Comparison of ENCODE assay signal across 17 cellular contexts in genomic region chr4:16464651-16465050, GRCh38.
DNase-seq lines count a peak whose midpoint lies in the region; ATAC-seq, FAIRE-seq and TF ChIP-seq lines count a peak whose summit lies in the region.
"Had no signal": no experiment of that assay in that cellular context is flagged by ENCODE, and none has a peak within 500 bp of the region (broad histone marks: within the 10 kb centered on the region; RNA-seq: fewer than 3 reads in every experiment).

No MANE protein-coding gene starts in this region.

- H3K79me2 ChIP-seq in astrocyte (ENCODE audit: insufficient read depth, low read length): no peaks in the 10 kb centered on the region

- H3K9me3 Mint-ChIP-seq in astrocyte (ENCODE audit: unreplicated experiment): peaks cover 2% of the 10 kb centered on the region
- no peaks in the 10 kb centered on the region for H3K9me3 Mint-ChIP-seq in type B pancreatic cell
- H3K9me3 Mint-ChIP-seq: HFFc6 had no signal

- no peak for TF ChIP-seq EP300 in ovary (IDR thresholded peaks at IDR 0.05)

- WGBS in ovary, 3 donors: 75 to 84% (median 82%) methylated on average over 2 of the region's 2 CpGs

- H2AFZ ChIP-seq in astrocyte (ENCODE audit: low read depth, low read length): no peak overlapping the region

- DNase-seq in astrocyte (ENCODE audit: low read depth) (peak; percentile 26), fibroblast of pulmonary artery (ENCODE audit: low read depth) (peak; percentile 29), kidney tubule cell (ENCODE audit: low spot score) (peak; percentile 61), type B pancreatic cell (ENCODE audit: extremely low spot score, unreplicated experiment) (no peak), ovary (no peak)
- DNase-seq: BE2C; CD4-positive, alpha-beta memory T cell; DMS79; HCEC 1CT; HFFc6; IMR-90 had no signal

- no peaks in the 10 kb centered on the region for H3K4me1 ChIP-seq in astrocyte (ENCODE audit: insufficient read depth, low read length)
- H3K4me1 ChIP-seq in ovary (ENCODE audit: insufficient read depth): no peaks in the 10 kb centered on the region
- H3K4me1 ChIP-seq: A549, BE2C had no signal

- no peaks in the 10 kb centered on the region for H3K36me3 Mint-ChIP-seq in astrocyte (ENCODE audit: low read depth, unreplicated experiment)
- no peaks in the 10 kb centered on the region for H3K36me3 Mint-ChIP-seq in type B pancreatic cell
- H3K36me3 Mint-ChIP-seq: CD4-positive, alpha-beta memory T cell had no signal

- peaks cover 7% of the 10 kb centered on the region for H3K27me3 Mint-ChIP-seq in astrocyte (ENCODE audit: low read depth, unreplicated experiment)
- no peaks in the 10 kb centered on the region for H3K27me3 Mint-ChIP-seq in type B pancreatic cell

- TF ChIP-seq CTCF in astrocyte (IDR thresholded peaks at IDR 0.05; ENCODE audit: insufficient read depth, low read depth, low read length): no peak
- TF ChIP-seq CTCF in fibroblast of pulmonary artery (IDR thresholded peaks at IDR 0.05; ENCODE audit: low read length, missing control alignments): no peak
- no peak for TF ChIP-seq CTCF in type B pancreatic cell (conservative IDR thresholded peaks at IDR 0.05)
- no peak for TF ChIP-seq CTCF in ovary (IDR thresholded peaks at IDR 0.05)

- no peak overlapping the region for H3K27ac Mint-ChIP-seq in astrocyte (ENCODE audit: unreplicated experiment)
- H3K27ac Mint-ChIP-seq in type B pancreatic cell: peak overlapping the region; percentile 13
- H3K27ac Mint-ChIP-seq: CD4-positive, alpha-beta memory T cell; HFFc6 had no signal

- H3K4me1 Mint-ChIP-seq in astrocyte (ENCODE audit: low read depth, unreplicated experiment) (no peaks in the 10 kb centered on the region), type B pancreatic cell (ENCODE audit: unreplicated experiment) (peaks cover 4% of the 10 kb centered on the region)
- H3K4me1 Mint-ChIP-seq: CD4-positive, alpha-beta memory T cell had no signal

- no peaks in the 10 kb centered on the region for H3K27me3 ChIP-seq in astrocyte (ENCODE audit: insufficient read depth, low read length)
- H3K27me3 ChIP-seq in ovary: no peaks in the 10 kb centered on the region
- H3K27me3 ChIP-seq: BE2C had no signal

- H3K9me3 ChIP-seq in astrocyte (ENCODE audit: insufficient read depth, low read depth, low read length) (no peaks in the 10 kb centered on the region), ovary (no peaks in the 10 kb centered on the region)
- H3K9me3 ChIP-seq: A549 had no signal

- H3K4me3 ChIP-seq in astrocyte (ENCODE audit: insufficient read depth, low read depth, low read length) (no peak overlapping the region), fibroblast of pulmonary artery (replicated peaks; ENCODE audit: low read depth, low read length) (no peak overlapping the region), ovary (no peak overlapping the region)
- H3K4me3 ChIP-seq: A549, GM12878 had no signal

- no peak for FAIRE-seq in astrocyte (lab: Jason Lieb, UNC)
- FAIRE-seq: A549, GM12878, GM18507 had no signal

- intact Hi-C loops in ovary (cut with DNase I): no loop called here

- H3K4me2 ChIP-seq in astrocyte (ENCODE audit: low read length): no peak overlapping the region
- H3K4me2 ChIP-seq: A549 had no signal

- no peaks in the 10 kb centered on the region for H4K20me1 ChIP-seq in astrocyte (ENCODE audit: insufficient read depth, low read length)

- ATAC-seq in HG03175 (IDR thresholded peaks at IDR 0.05; ENCODE audit: unreplicated experiment): no peak
- ATAC-seq in GM21786 (IDR thresholded peaks at IDR 0.05; ENCODE audit: unreplicated experiment): no peak
- ATAC-seq: A549, GM12878 had no signal

- no peak for TF ChIP-seq POLR2A in ovary (IDR thresholded peaks at IDR 0.05)

- H3K27ac ChIP-seq in astrocyte (ENCODE audit: low read depth, low read length): no peak overlapping the region
- no peak overlapping the region for H3K27ac ChIP-seq in ovary
- H3K27ac ChIP-seq: A549, C4-2B had no signal

- H3K9ac ChIP-seq in astrocyte (ENCODE audit: low read length): no peak overlapping the region

- H3K36me3 ChIP-seq in astrocyte (ENCODE audit: insufficient read depth, low read length) (no peaks in the 10 kb centered on the region), ovary (no peaks in the 10 kb centered on the region)
- H3K36me3 ChIP-seq: BE2C had no signal

- no peak overlapping the region for H3K4me3 Mint-ChIP-seq in astrocyte (ENCODE audit: unreplicated experiment)
- no peak overlapping the region for H3K4me3 Mint-ChIP-seq in type B pancreatic cell
- H3K4me3 Mint-ChIP-seq: CD4-positive, alpha-beta memory T cell; HFFc6 had no signal

Comparison
In these comparisons a context has a peak if more than half of its experiments do, and no peak if none do; other contexts are left out.
1. DNase-seq: peak in astrocyte (single experiment), fibroblast of pulmonary artery (single experiment) and kidney tubule cell (single experiment); none in type B pancreatic cell (single experiment) and ovary (0 of 5).